In the genomic region with DNA sequence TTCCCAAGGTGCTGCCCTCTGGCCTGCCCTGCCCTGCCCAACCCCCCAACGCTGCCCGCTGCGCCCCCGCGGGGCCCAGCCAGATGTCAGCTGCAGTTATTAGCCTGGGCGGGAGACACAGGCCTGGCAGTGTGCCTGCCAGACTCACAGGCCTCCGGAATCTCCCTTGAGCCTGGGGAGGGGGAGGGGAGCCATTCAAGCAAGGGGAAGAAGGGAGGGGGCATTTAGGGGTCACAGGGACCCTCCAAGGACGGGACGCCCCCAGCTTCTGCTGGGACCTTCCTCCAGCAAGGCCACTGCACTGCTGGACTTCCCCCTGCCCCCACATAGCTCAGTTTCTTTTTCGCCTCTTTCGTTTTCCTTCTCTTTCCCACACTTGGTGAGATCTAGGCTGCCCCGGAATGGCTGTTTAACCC, we compare ENCODE assay signal across 8 cellular contexts. TPM values are rescaled to one million over a fixed set of nuclear protein-coding genes. Genes with fewer than 3 reads are reported as not detected.
DNase-seq lines count a peak whose midpoint lies in the region; ATAC-seq and TF ChIP-seq lines count a peak whose summit lies in the region.

No MANE protein-coding gene starts in this region.

- H3K4me1 ChIP-seq in duodenal mucosa (ENCODE audit: control insufficient read depth in 1 of 2, insufficient read depth in 2 of 2, low read length in 2 of 2) (peaks cover 61 to 62% of the 10 kb centered on the region in 2 donors), lower lobe of right lung (peaks cover 57% of the 10 kb centered on the region), subcutaneous abdominal adipose tissue (ENCODE audit: control insufficient read depth in 5 of 5, insufficient read depth in 5 of 5, low read length in 5 of 5) (peaks cover 24 to 71% (median 57%) of the 10 kb centered on the region in 5 donors)

- H3K9me3 ChIP-seq in T-helper 17 cell (ENCODE audit: control insufficient read depth, low read length, poor library complexity, severe bottlenecking) (no peaks in the 10 kb centered on the region), duodenal mucosa (ENCODE audit: control insufficient read depth in 1 of 2, low read length in 2 of 2) (no peaks in the 10 kb centered on the region), lower lobe of right lung (no peaks in the 10 kb centered on the region), subcutaneous abdominal adipose tissue (ENCODE audit: control insufficient read depth in 5 of 5, low read length in 5 of 5) (no peaks in the 10 kb centered on the region)

- TF ChIP-seq CTCF in lower lobe of right lung (IDR thresholded peaks at IDR 0.05) = no peak

- DNase-seq in DMS 273 treated with DMSO at 0.1 percent for 48 hours (lab: John Stamatoyannopoulos, UW) (peak; percentile 75), HUDEP-2 (lab: John Stamatoyannopoulos, UW; ENCODE audit: unreplicated experiment in 76 of 76) (peak in 73 of 76 experiments; percentile 42 to 96 (median 86)), T-helper 17 cell (peak; percentile 52 to 63 (median 53)), lower lobe of right lung (peak; percentile 85)

- H3K27me3 ChIP-seq in duodenal mucosa (ENCODE audit: control insufficient read depth in 1 of 2, insufficient read depth in 2 of 2, low read length in 2 of 2) (no peaks in the 10 kb centered on the region), lower lobe of right lung (ENCODE audit: low read depth) (no peaks in the 10 kb centered on the region), subcutaneous abdominal adipose tissue (ENCODE audit: control insufficient read depth in 5 of 5, insufficient read depth in 4 of 5, low read length in 5 of 5) (no peaks in the 10 kb centered on the region)

- H3K27ac ChIP-seq in duodenal mucosa (ENCODE audit: low read depth, low read length) = peak overlapping the region; percentile 100
- peak overlapping the region; percentile 99 for H3K27ac ChIP-seq in lower lobe of right lung
- peak overlapping the region; percentile 100 for H3K27ac ChIP-seq in subcutaneous abdominal adipose tissue (ENCODE audit: low read depth, low read length)

- intact Hi-C loops in lower lobe of right lung (cut with DNase I) = no loop called here

- H3K27ac Mint-ChIP-seq in T-helper 17 cell = peak overlapping the region; percentile 98

- no peaks in the 10 kb centered on the region for H3K27me3 Mint-ChIP-seq in T-helper 17 cell

- peak overlapping the region; percentile 70 to 75 for H3K4me3 ChIP-seq in duodenal mucosa (ENCODE audit: low read depth in 1 of 2, low read length in 2 of 2)
- H3K4me3 ChIP-seq in lower lobe of right lung = peak overlapping the region; percentile 95
- H3K4me3 ChIP-seq in subcutaneous abdominal adipose tissue (ENCODE audit: low read depth in 1 of 5, low read length in 5 of 5) = peak overlapping the region; percentile 62 to 100 (median 70)

- H3K4me1 Mint-ChIP-seq in T-helper 17 cell = peaks cover 24% of the 10 kb centered on the region

- no peak for ATAC-seq in T-helper 17 cell
- ATAC-seq in lower lobe of right lung = no peak
- no peak for ATAC-seq in GM21515 (IDR thresholded peaks at IDR 0.05; ENCODE audit: unreplicated experiment)
- ATAC-seq in GM19467 (IDR thresholded peaks at IDR 0.05; ENCODE audit: unreplicated experiment) = no peak

- H3K36me3 Mint-ChIP-seq in T-helper 17 cell (ENCODE audit: low read depth) = peaks cover 5% of the 10 kb centered on the region

- H3K36me3 ChIP-seq in duodenal mucosa (ENCODE audit: control insufficient read depth in 1 of 2, insufficient read depth in 2 of 2, low read length in 2 of 2) = no peaks in the 10 kb centered on the region
- H3K36me3 ChIP-seq in lower lobe of right lung = no peaks in the 10 kb centered on the region
- no peaks in the 10 kb centered on the region for H3K36me3 ChIP-seq in subcutaneous abdominal adipose tissue (ENCODE audit: control insufficient read depth in 5 of 5, insufficient read depth in 5 of 5, low read length in 5 of 5)

- H3K4me3 Mint-ChIP-seq in T-helper 17 cell = peak overlapping the region; percentile 87

- H3K9ac ChIP-seq in duodenal mucosa (ENCODE audit: low read depth in 1 of 2, low read length in 2 of 2) (peak overlapping the region; percentile 86 to 99), subcutaneous abdominal adipose tissue (ENCODE audit: low read length in 5 of 5) (peak overlapping the region; percentile 82 to 100 (median 92))

RNA-seq across cellular contexts. Expression of gene JUNB, which starts 2.6 kb away (rescaled TPM):
- 1,000 to 10,000 TPM; 1,500 to 1,584 TPM for total RNA-seq in T-helper 17 cell
- total RNA-seq in lower lobe of right lung = 131 TPM

RNA-seq across cellular contexts. Expression of gene PRDX2, which starts 12.9 kb away (rescaled TPM):
- total RNA-seq in T-helper 17 cell = 10 to 100 TPM; 92.6 to 97.0 TPM
- total RNA-seq in lower lobe of right lung = 101 TPM

RNA-seq across cellular contexts. Expression of gene THSD8, which starts 13.2 kb away (rescaled TPM):
- 1 to 10 TPM in 1 of 2 donors, under 1 TPM in 1; 0.85 to 3.0 TPM for total RNA-seq in T-helper 17 cell
- 1.5 TPM for total RNA-seq in lower lobe of right lung

RNA-seq across cellular contexts. Expression of gene HOOK2, which starts 13.3 kb away (rescaled TPM):
- total RNA-seq in T-helper 17 cell (10 to 100 TPM; 14.9 to 19.3 TPM), lower lobe of right lung (57.5 TPM)

RNA-seq across cellular contexts. Expression of gene RNASEH2A, which starts 17.7 kb away (rescaled TPM):
- total RNA-seq in T-helper 17 cell (1 to 10 TPM; 3.1 to 5.7 TPM), lower lobe of right lung (10.9 TPM)

Comparison
In these comparisons a context has a peak if more than half of its experiments do, and no peak if none do; other contexts are left out.
1. RNA of gene JUNB, which starts 2.6 kb away (total RNA-seq): 1,500 to 1,584 TPM in T-helper 17 cell; 131 TPM in lower lobe of right lung (single experiment); every median in the first group is over 10 times any median in the second.
2. Peak in every context shown above with its lines, with median percentiles within 50 percentile points of each other: DNase-seq, H3K27ac ChIP-seq and H3K4me3 ChIP-seq.